14 cellular contexts compared by ENCODE assay signal in the genomic region with DNA sequence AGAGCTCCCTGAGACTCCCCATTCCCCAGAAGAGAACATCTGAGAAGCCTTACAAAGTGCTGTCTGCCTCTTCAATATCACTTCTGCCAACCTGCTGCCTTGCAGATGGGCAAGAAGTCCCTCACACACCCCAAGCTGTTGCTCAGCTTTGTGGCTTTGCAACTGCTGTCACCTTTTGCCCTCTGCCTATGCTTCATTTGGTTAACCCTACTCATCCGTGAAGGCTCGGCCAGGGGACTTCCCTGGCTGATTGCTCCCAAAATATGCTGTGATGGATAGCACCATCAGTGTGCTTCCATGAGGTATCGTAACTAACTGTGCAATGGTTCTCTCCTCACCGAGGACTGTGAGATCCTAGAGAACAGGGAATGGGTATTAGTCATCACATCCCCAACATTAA.
DNase-seq lines count a peak whose midpoint lies in the region; ATAC-seq and TF ChIP-seq lines count a peak whose summit lies in the region.
"Had no signal": no experiment of that assay in that cellular context is flagged by ENCODE, and none has a peak within 500 bp of the region (broad histone marks: within the 10 kb centered on the region; RNA-seq: fewer than 3 reads in every experiment).

No MANE protein-coding gene starts in this region.

- no peaks in the 10 kb centered on the region for H3K79me2 ChIP-seq in neural progenitor cell (ENCODE audit: low read depth)

- peaks cover 10% of the 10 kb centered on the region for H3K4me1 ChIP-seq in neural progenitor cell
- H3K4me1 ChIP-seq in body of pancreas: peaks cover 6% of the 10 kb centered on the region
- H3K4me1 ChIP-seq in endodermal cell (ENCODE audit: control insufficient read depth, insufficient read depth, low read length): no peaks in the 10 kb centered on the region

- 86 to 87% methylated on average over 4 of the region's 4 CpGs for WGBS in body of pancreas, 2 donors
- 86 to 93% methylated on average over 4 of the region's 4 CpGs for WGBS in endodermal cell (ENCODE audit: insufficient coverage in 1 of 2, insufficient read length in 1 of 2), 2 experiments

- no peaks in the 10 kb centered on the region for H3F3A ChIP-seq in neural progenitor cell (ENCODE audit: low read depth)

- H3K27ac ChIP-seq in neural progenitor cell: no peak overlapping the region
- H3K27ac ChIP-seq in body of pancreas: no peak overlapping the region
- no peak overlapping the region for H3K27ac ChIP-seq in endodermal cell (ENCODE audit: low read depth, low read length)
- H3K27ac ChIP-seq: testis had no signal

- H3K9me3 Mint-ChIP-seq in neural progenitor cell: no peaks in the 10 kb centered on the region
- no peaks in the 10 kb centered on the region for H3K9me3 Mint-ChIP-seq in endodermal cell
- H3K9me3 Mint-ChIP-seq: CD4-positive, alpha-beta T cell had no signal

- H3K27ac Mint-ChIP-seq in neural progenitor cell: peak overlapping the region; percentile 7
- no peak overlapping the region for H3K27ac Mint-ChIP-seq in endodermal cell
- H3K27ac Mint-ChIP-seq: CD4-positive, alpha-beta T cell; naive thymus-derived CD4-positive, alpha-beta T cell had no signal

- intact Hi-C loops in body of pancreas (cut with DNase I): no loop called here

- no peak overlapping the region for H2AFZ ChIP-seq in neural progenitor cell (replicated peaks)

- H3K4me3 ChIP-seq in neural progenitor cell (no peak overlapping the region), body of pancreas (no peak overlapping the region), endodermal cell (ENCODE audit: low read length) (no peak overlapping the region)
- H3K4me3 ChIP-seq: testis had no signal

- H3K36me3 ChIP-seq in neural progenitor cell: no peaks in the 10 kb centered on the region
- H3K36me3 ChIP-seq in body of pancreas (replicated peaks in 1 of 2; ENCODE audit: insufficient read depth in 1 of 2, low read depth in 2 of 2): no peaks in the 10 kb centered on the region
- H3K36me3 ChIP-seq in endodermal cell (ENCODE audit: control insufficient read depth, insufficient read depth, low read length): no peaks in the 10 kb centered on the region

- DNase-seq in HK-2 (ENCODE audit: unreplicated experiment) (peak; percentile 77), neural progenitor cell (ENCODE audit: low spot score) (no peak), body of pancreas (no peak), NCI-H1417 (lab: John Stamatoyannopoulos, UW) (no peak), endodermal cell (no peak)
- DNase-seq: activated T-cell treated with anti-CD3 and anti-CD28 coated beads, Interleukin-2, amount 50 U/mL, for 1 hour; CD4-positive, alpha-beta T cell; naive thymus-derived CD4-positive, alpha-beta T cell; NCI-H69; testis had no signal

- ATAC-seq in GM18873 (IDR thresholded peaks at IDR 0.05; ENCODE audit: low FRiP score, unreplicated experiment) (peak; percentile 73), HG02610 (IDR thresholded peaks at IDR 0.05; ENCODE audit: unreplicated experiment) (peak; percentile 85), HG02840 (IDR thresholded peaks at IDR 0.05; ENCODE audit: low FRiP score, unreplicated experiment) (no peak), body of pancreas (no peak)
- ATAC-seq: naive thymus-derived CD4-positive, alpha-beta T cell; sciatic nerve had no signal

- H3K27me3 Mint-ChIP-seq in neural progenitor cell (ENCODE audit: insufficient read depth, low read depth) (peaks cover 5% of the 10 kb centered on the region), endodermal cell (ENCODE audit: insufficient read depth) (peaks cover 59% of the 10 kb centered on the region)

- H3K4me2 ChIP-seq in neural progenitor cell: no peak overlapping the region

- TF ChIP-seq POLR2A in body of pancreas (IDR thresholded peaks at IDR 0.05): no peak

- no peaks in the 10 kb centered on the region for H3K27me3 ChIP-seq in neural progenitor cell
- no peaks in the 10 kb centered on the region for H3K27me3 ChIP-seq in body of pancreas
- peaks cover 19% of the 10 kb centered on the region for H3K27me3 ChIP-seq in endodermal cell (ENCODE audit: control insufficient read depth, insufficient read depth, low read length, poor library complexity, severe bottlenecking)
- H3K27me3 ChIP-seq: testis had no signal

- H3K9me3 ChIP-seq in neural progenitor cell (ENCODE audit: low read depth): no peaks in the 10 kb centered on the region
- H3K9me3 ChIP-seq in body of pancreas: no peaks in the 10 kb centered on the region
- no peaks in the 10 kb centered on the region for H3K9me3 ChIP-seq in endodermal cell (ENCODE audit: control insufficient read depth, low read length)
- H3K9me3 ChIP-seq: testis had no signal

- TF ChIP-seq CTCF in neural progenitor cell (IDR thresholded peaks at IDR 0.05): no peak
- TF ChIP-seq CTCF in body of pancreas (IDR thresholded peaks at IDR 0.05): no peak
- TF ChIP-seq CTCF in endodermal cell (conservative IDR thresholded peaks at IDR 0.05): no peak

- H4K20me1 ChIP-seq in neural progenitor cell (ENCODE audit: low read depth): no peaks in the 10 kb centered on the region

- H3K9ac ChIP-seq in neural progenitor cell: no peak overlapping the region
- no peak overlapping the region for H3K9ac ChIP-seq in endodermal cell (ENCODE audit: extremely low read depth, low read length, poor library complexity, severe bottlenecking)

- peak overlapping the region; percentile 4 for H3K4me3 Mint-ChIP-seq in neural progenitor cell
- H3K4me3 Mint-ChIP-seq in endodermal cell: no peak overlapping the region
- H3K4me3 Mint-ChIP-seq: CD4-positive, alpha-beta T cell; naive thymus-derived CD4-positive, alpha-beta T cell had no signal

- H3K36me3 Mint-ChIP-seq in neural progenitor cell: no peaks in the 10 kb centered on the region
- no peaks in the 10 kb centered on the region for H3K36me3 Mint-ChIP-seq in endodermal cell (ENCODE audit: low read depth)
- H3K36me3 Mint-ChIP-seq: naive thymus-derived CD4-positive, alpha-beta T cell had no signal

- H3K4me1 Mint-ChIP-seq in neural progenitor cell: peaks cover 16% of the 10 kb centered on the region
- H3K4me1 Mint-ChIP-seq in endodermal cell: peaks cover 11% of the 10 kb centered on the region

Comparison
In these comparisons a context has a peak if more than half of its experiments do, and no peak if none do; other contexts are left out.
1. ATAC-seq: peak in GM18873 (single experiment) and HG02610 (single experiment); none in HG02840 (single experiment) and body of pancreas (single experiment).